9 cellular contexts compared by ENCODE assay signal in the genomic region with DNA sequence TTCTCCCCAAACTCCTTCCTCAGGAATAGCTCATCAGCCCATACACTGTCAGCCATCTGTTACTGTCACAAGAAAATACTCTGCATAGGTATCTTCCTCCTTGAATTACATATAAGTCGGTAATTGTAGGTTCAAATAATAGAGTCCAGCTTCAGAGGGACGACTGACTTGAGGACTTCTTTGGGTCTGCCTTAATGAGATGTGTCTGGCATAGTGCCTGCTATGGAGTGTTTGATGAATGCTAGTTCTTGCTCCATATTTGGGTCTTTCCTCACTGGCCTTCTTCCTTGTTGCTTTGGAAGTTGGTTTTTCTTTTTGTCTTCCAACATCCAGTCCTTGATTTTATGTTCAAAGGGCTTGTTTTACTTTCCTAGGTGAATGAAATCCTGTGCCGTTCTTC.
"Had no signal": no experiment of that assay in that cellular context is flagged by ENCODE, and none has a peak within 500 bp of the region (broad histone marks: within the 10 kb centered on the region; RNA-seq: fewer than 3 reads in every experiment).

No MANE protein-coding gene starts in this region.

- FAIRE-seq: K562 had no signal

- ATAC-seq: HCT116, K562 had no signal

- H3K4me3 ChIP-seq: GM23248, HAP-1, K562 had no signal

- H2AFZ ChIP-seq: GM23248 had no signal

- H3K9ac ChIP-seq: GM23248 had no signal

- H3K4me1 ChIP-seq: HAP-1 had no signal

- H3K9me3 ChIP-seq: HAP-1 had no signal

- DNase-seq: GM23248, GOT3, H7, HFFc6, IMR-90 had no signal

- H3K27ac ChIP-seq: GM23248, HL-60 had no signal
